14 cellular contexts compared by ENCODE assay signal in the genomic region with DNA sequence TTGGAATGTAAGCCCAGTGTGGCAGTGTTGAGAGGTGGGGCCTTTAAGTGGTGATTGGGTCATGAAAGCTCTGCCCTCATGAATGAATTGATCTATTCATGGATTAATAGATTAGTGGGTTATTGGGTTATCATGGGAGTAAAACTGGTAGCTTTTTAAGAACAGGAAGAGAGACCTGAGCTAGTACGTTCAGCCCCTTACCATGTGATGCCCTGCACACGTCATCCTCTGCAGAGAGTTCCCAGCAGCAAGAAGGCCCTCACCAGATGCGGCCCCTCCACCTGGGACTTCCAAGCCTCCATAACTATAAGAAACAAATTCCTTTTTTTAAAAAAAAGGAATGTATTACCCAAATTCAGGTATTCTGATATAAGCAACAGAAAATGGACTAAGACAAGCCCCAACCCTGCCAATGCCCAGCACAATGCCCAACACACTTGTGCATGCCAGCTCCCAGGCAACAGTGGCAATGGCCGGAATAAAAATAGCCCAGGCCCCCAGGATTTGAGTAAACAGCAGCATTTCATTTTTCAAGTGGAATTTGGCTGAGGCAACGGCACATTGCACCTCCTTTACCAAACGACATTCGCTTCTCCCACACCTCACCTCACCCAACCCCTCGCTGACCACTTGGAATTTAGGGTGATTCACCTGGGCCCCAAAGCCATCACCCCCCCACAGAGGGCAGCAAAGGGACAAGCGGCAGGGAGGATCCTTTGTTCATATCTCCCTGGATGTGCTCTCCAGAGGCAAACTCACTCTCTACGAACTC.
A peak's percentile ranks its signal among the peaks of the same experiment; 100 is the strongest.
DNase-seq lines count a peak whose midpoint lies in the region; ATAC-seq, FAIRE-seq and TF ChIP-seq lines count a peak whose summit lies in the region.
"Had no signal": no experiment of that assay in that cellular context is flagged by ENCODE, and none has a peak within 500 bp of the region (broad histone marks: within the 10 kb centered on the region; RNA-seq: fewer than 3 reads in every experiment).

No MANE protein-coding gene starts in this region.

- peak overlapping the region in 4 of 10 donors; percentile 9 to 51 (median 19) for H3K4me3 Mint-ChIP-seq in naive thymus-derived CD4-positive, alpha-beta T cell
- H3K4me3 Mint-ChIP-seq: activated T-helper 17 cell treated with anti-CD3 and anti-CD28 coated beads, Interleukin-2, amount 50 U/mL, for 72 hours had no signal

- no peaks in the 10 kb centered on the region for H3K9me3 ChIP-seq in BLaER1
- no peaks in the 10 kb centered on the region for H3K9me3 ChIP-seq in Panc1 (ENCODE audit: control insufficient read depth, insufficient read depth, low read depth, low read length)
- H3K9me3 ChIP-seq in gastroesophageal sphincter: no peaks in the 10 kb centered on the region
- no peaks in the 10 kb centered on the region for H3K9me3 ChIP-seq in naive thymus-derived CD4-positive, alpha-beta T cell (ENCODE audit: control insufficient read depth in 2 of 3, low read length in 3 of 3)

- no peak for TF ChIP-seq POLR2A in gastroesophageal sphincter (IDR thresholded peaks at IDR 0.05)
- no peak for TF ChIP-seq POLR2A in GM12891 (IDR thresholded peaks at IDR 0.05; ENCODE audit: low read depth, low read length)

- WGBS in gastroesophageal sphincter (ENCODE audit: low coverage in 1 of 2), 2 donors: 16 to 69% methylated on average over 6 to 7 of the region's 10 CpGs

- H3K36me3 Mint-ChIP-seq in naive thymus-derived CD4-positive, alpha-beta T cell: no peaks in the 10 kb centered on the region

- peak overlapping the region; percentile 92 for H3K27ac ChIP-seq in BLaER1
- peak overlapping the region; percentile 65 for H3K27ac ChIP-seq in Panc1 (ENCODE audit: low read length)
- H3K27ac ChIP-seq in gastroesophageal sphincter: peak overlapping the region; percentile 31 to 85 (median 82)
- H3K27ac ChIP-seq in naive thymus-derived CD4-positive, alpha-beta T cell (ENCODE audit: low read depth, low read length): no peak overlapping the region

- no TSS peak for BruUV-seq in Panc1 (replicated peaks; lab: Mats Ljungman, UMichigan)

- no peak for FAIRE-seq in GM12891 (lab: Jason Lieb, UNC)

- peaks cover 26 to 39% (median 31%) of the 10 kb centered on the region in 7 donors for H3K4me1 Mint-ChIP-seq in naive thymus-derived CD4-positive, alpha-beta T cell

- intact Hi-C loops in Panc1 (cut with micrococcal nuclease; ENCODE audit: unreplicated experiment): no loop called here
- intact Hi-C loops in naive thymus-derived CD4-positive, alpha-beta T cell (cut with micrococcal nuclease): loop anchor here in 1 of 2 donors (5.0 kb wide), 1 partner anchor 50 kb away; no protein-coding TSS in a partner anchor

- in situ Hi-C loops in Panc1 (cut with HindIII; ENCODE audit: low pct_unique_long_range_greater_than_20kb, low sequenced_read_pairs): no loop called here

- H3K27me3 Mint-ChIP-seq in naive thymus-derived CD4-positive, alpha-beta T cell: no peaks in the 10 kb centered on the region
- H3K27me3 Mint-ChIP-seq: activated T-helper 17 cell treated with anti-CD3 and anti-CD28 coated beads, Interleukin-2, amount 50 U/mL, for 72 hours had no signal

- H3K4me3 ChIP-seq in BLaER1: no peak overlapping the region
- no peak overlapping the region for H3K4me3 ChIP-seq in Panc1 (ENCODE audit: low read depth in 2 of 2, low read length in 2 of 2)
- H3K4me3 ChIP-seq in gastroesophageal sphincter: no peak overlapping the region
- H3K4me3 ChIP-seq in naive thymus-derived CD4-positive, alpha-beta T cell (ENCODE audit: low read length): no peak overlapping the region

- H3K4me2 ChIP-seq in BLaER1: peak overlapping the region; percentile 81

- H3K36me3 ChIP-seq in BLaER1 (no peaks in the 10 kb centered on the region), Panc1 (ENCODE audit: control insufficient read depth, insufficient read depth, low read length) (no peaks in the 10 kb centered on the region), gastroesophageal sphincter (no peaks in the 10 kb centered on the region)
- no peaks in the 10 kb centered on the region for H3K36me3 ChIP-seq in naive thymus-derived CD4-positive, alpha-beta T cell (ENCODE audit: control insufficient read depth in 2 of 3, insufficient read depth in 3 of 3, low read length in 3 of 3)

- peak overlapping the region in 8 of 9 donors; percentile 21 to 85 (median 56) for H3K27ac Mint-ChIP-seq in naive thymus-derived CD4-positive, alpha-beta T cell
- H3K27ac Mint-ChIP-seq: activated T-helper 17 cell treated with anti-CD3 and anti-CD28 coated beads, Interleukin-2, amount 50 U/mL, for 72 hours had no signal

- ATAC-seq in Panc1 (no peak), gastroesophageal sphincter (peak; percentile 4), HG03442 (IDR thresholded peaks at IDR 0.05; ENCODE audit: unreplicated experiment) (no peak), GM21723 (IDR thresholded peaks at IDR 0.05; ENCODE audit: unreplicated experiment) (no peak)
- ATAC-seq in naive thymus-derived CD4-positive, alpha-beta T cell: no peak
- ATAC-seq: activated T-helper 17 cell treated with anti-CD3 and anti-CD28 coated beads, Interleukin-2, amount 50 U/mL, for 72 hours had no signal

- CTCF ChIA-PET in Panc1 (lab: Charles Lee): no interaction called here
- CTCF ChIA-PET in naive thymus-derived CD4-positive, alpha-beta T cell (lab: Charles Lee): no interaction called here

- H3K27me3 ChIP-seq in BLaER1: no peaks in the 10 kb centered on the region
- no peaks in the 10 kb centered on the region for H3K27me3 ChIP-seq in Panc1 (ENCODE audit: control insufficient read depth, insufficient read depth, low read length)
- H3K27me3 ChIP-seq in gastroesophageal sphincter: no peaks in the 10 kb centered on the region
- no peaks in the 10 kb centered on the region for H3K27me3 ChIP-seq in naive thymus-derived CD4-positive, alpha-beta T cell (ENCODE audit: control insufficient read depth in 2 of 2, insufficient read depth in 2 of 2, low read length in 2 of 2)

- TF ChIP-seq CTCF in Panc1 (IDR thresholded peaks at IDR 0.05) (no peak), gastroesophageal sphincter (IDR thresholded peaks at IDR 0.05) (peak in 3 of 4 experiments; percentile 7 to 33 (median 29))

- H4K20me1 ChIP-seq in BLaER1: no peaks in the 10 kb centered on the region

- DNase-seq in Panc1 (ENCODE audit: low read depth, low spot score): no peak
- DNase-seq in naive thymus-derived CD4-positive, alpha-beta T cell: no peak
- no peak for DNase-seq in amniotic stem cell (lab: John Stamatoyannopoulos, UW)
- DNase-seq in GM12891 (ENCODE audit: insufficient read length, low spot score): no peak
- DNase-seq: GDM1, hippocampal formation, Karpas-422, NCI-H345, SHP77 treated with DMSO at 0.1 percent for 48 hours had no signal

- peak overlapping the region; percentile 54 for H3K9ac ChIP-seq in BLaER1

- no peaks in the 10 kb centered on the region for H3K9me3 Mint-ChIP-seq in naive thymus-derived CD4-positive, alpha-beta T cell
- H3K9me3 Mint-ChIP-seq: activated T-helper 17 cell treated with anti-CD3 and anti-CD28 coated beads, Interleukin-2, amount 50 U/mL, for 72 hours had no signal

- peaks cover 73% of the 10 kb centered on the region for H3K4me1 ChIP-seq in BLaER1
- peaks cover 11% of the 10 kb centered on the region for H3K4me1 ChIP-seq in Panc1 (ENCODE audit: control insufficient read depth, insufficient read depth, low read length)
- peaks cover 0 to 66% (median 27%) of the 10 kb centered on the region in 3 donors for H3K4me1 ChIP-seq in gastroesophageal sphincter
- peaks cover 18% of the 10 kb centered on the region in 2 donors for H3K4me1 ChIP-seq in naive thymus-derived CD4-positive, alpha-beta T cell (ENCODE audit: control insufficient read depth in 2 of 2, insufficient read depth in 2 of 2, low read length in 2 of 2)

- no peak for TF ChIP-seq EP300 in gastroesophageal sphincter (IDR thresholded peaks at IDR 0.05)

- POLR2A ChIA-PET in Panc1 (lab: Charles Lee): no interaction called here
- POLR2A ChIA-PET in naive thymus-derived CD4-positive, alpha-beta T cell (lab: Charles Lee): interaction anchor here (0.7 to 1.8 kb wide), 4 partner anchors 14 to 301 kb away, joined by 3 to 7 read pairs (median 4); no protein-coding TSS in a partner anchor

TF ChIP-seq in GM12891, 5 proteins besides CTCF, POLR2A, EP300 and RAD21:
- no peak for TF ChIP-seq TAF1 (IDR thresholded peaks at IDR 0.05; ENCODE audit: low read depth, low read length)
